ENCODE assay signal across 18 cellular contexts in the genomic region with DNA sequence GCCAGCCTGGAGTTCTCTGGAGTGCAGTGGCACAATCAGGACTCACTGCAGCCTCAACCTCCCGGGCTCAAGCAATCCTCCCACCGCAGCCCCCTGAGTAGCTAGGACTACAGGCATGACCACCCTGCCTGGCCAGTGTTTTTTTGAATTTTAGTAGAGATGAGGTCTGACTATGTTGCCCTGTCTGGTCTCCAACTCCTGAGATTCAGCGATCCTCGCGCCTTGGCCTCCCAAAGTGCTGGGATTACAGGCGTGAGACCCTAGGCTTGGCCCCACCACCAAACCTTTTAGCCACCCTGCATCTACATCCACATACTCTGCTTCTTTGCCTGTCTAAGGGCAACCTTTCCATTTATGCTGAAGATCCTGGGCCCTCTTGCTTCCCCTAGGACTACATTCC. TPM values are rescaled to one million over a fixed set of nuclear protein-coding genes. Genes with fewer than 3 reads are reported as not detected.
DNase-seq lines count a peak whose midpoint lies in the region; ATAC-seq and TF ChIP-seq lines count a peak whose summit lies in the region.
"Had no signal": no experiment of that assay in that cellular context is flagged by ENCODE, and none has a peak within 500 bp of the region (broad histone marks: within the 10 kb centered on the region; RNA-seq: fewer than 3 reads in every experiment).

No MANE protein-coding gene starts in this region.

- H3K4me3 Mint-ChIP-seq in Calu3 (ENCODE audit: low read depth, unreplicated experiment): no peak overlapping the region
- H3K4me3 Mint-ChIP-seq in dendritic cell treated with granulocyte-macrophage colony-stimulating factor and Interleukin-4, amounts not matched to agents 40 ng/mL and 50 ng/mL, for 4 days: no peak overlapping the region
- H3K4me3 Mint-ChIP-seq: activated B cell treated with CpG ODN at 0.5 μM for 24 hours, immature natural killer cell had no signal

- H3K79me2 ChIP-seq in SU-DHL-6 (ENCODE audit: insufficient read depth, low read length): peaks cover 88% of the 10 kb centered on the region
- peaks cover 86% of the 10 kb centered on the region for H3K79me2 ChIP-seq in Karpas-422 (ENCODE audit: low read length)

- TF ChIP-seq CTCF in Calu3 (IDR thresholded peaks at IDR 0.05; ENCODE audit: unreplicated experiment): no peak
- TF ChIP-seq CTCF in SU-DHL-6 (IDR thresholded peaks at IDR 0.05; ENCODE audit: insufficient read depth, low read length, poor library complexity, severe bottlenecking): no peak
- TF ChIP-seq CTCF in sigmoid colon (IDR thresholded peaks at IDR 0.05): no peak

- ATAC-seq in HG02642 (IDR thresholded peaks at IDR 0.05; ENCODE audit: poor library complexity, unreplicated experiment): no peak

- peak overlapping the region; percentile 23; the same call in 1 of the 2 replicates for H3K27ac ChIP-seq in BLaER1
- H3K27ac ChIP-seq in SU-DHL-6 (ENCODE audit: low read depth, low read length): no peak overlapping the region
- no peak overlapping the region for H3K27ac ChIP-seq in Karpas-422 (ENCODE audit: low read length)
- no peak overlapping the region for H3K27ac ChIP-seq in sigmoid colon

- H3K27me3 ChIP-seq in BLaER1: no peaks in the 10 kb centered on the region
- H3K27me3 ChIP-seq in SU-DHL-6 (ENCODE audit: low read length): no peaks in the 10 kb centered on the region
- H3K27me3 ChIP-seq in Karpas-422 (ENCODE audit: low read length): no peaks in the 10 kb centered on the region
- H3K27me3 ChIP-seq in sigmoid colon: no peaks in the 10 kb centered on the region

- CTCF ChIA-PET in Calu3 (lab: Charles Lee): interaction anchor here (0.7 kb wide), 1 partner anchor 101 kb away, joined by 5 read pairs; no protein-coding TSS in a partner anchor

- TF ChIP-seq POLR2A in sigmoid colon (IDR thresholded peaks at IDR 0.05): no peak

- H4K20me1 ChIP-seq in BLaER1: peaks cover 63% of the 10 kb centered on the region
- peaks cover 23% of the 10 kb centered on the region for H4K20me1 ChIP-seq in SU-DHL-6 (ENCODE audit: low read depth, low read length)
- H4K20me1 ChIP-seq in Karpas-422 (ENCODE audit: insufficient read depth, low read depth, low read length): no peaks in the 10 kb centered on the region; the same call in 1 of the 2 replicates

- H3K9me3 ChIP-seq in BLaER1: no peaks in the 10 kb centered on the region
- H3K9me3 ChIP-seq in SU-DHL-6 (ENCODE audit: insufficient read depth, low read length): no peaks in the 10 kb centered on the region
- H3K9me3 ChIP-seq in Karpas-422 (ENCODE audit: low read length): no peaks in the 10 kb centered on the region
- H3K9me3 ChIP-seq in sigmoid colon: no peaks in the 10 kb centered on the region

- intact Hi-C loops in Calu3 (cut with micrococcal nuclease; ENCODE audit: unreplicated experiment) (loop anchor here (10.0 kb wide), 1 partner anchor 82 kb away; no protein-coding TSS in a partner anchor), sigmoid colon (cut with DNase I) (loop anchor here (10.0 kb wide), 1 partner anchor 78 kb away; a partner anchor contains a TSS)
- intact Hi-C loops in dendritic cell treated with granulocyte-macrophage colony-stimulating factor and Interleukin-4, amounts not matched to agents 40 ng/mL and 50 ng/mL, for 4 days (cut with micrococcal nuclease): no loop called here

- no peaks in the 10 kb centered on the region for H3K9me3 Mint-ChIP-seq in Calu3 (ENCODE audit: low read depth, unreplicated experiment)
- no peaks in the 10 kb centered on the region for H3K9me3 Mint-ChIP-seq in dendritic cell treated with granulocyte-macrophage colony-stimulating factor and Interleukin-4, amounts not matched to agents 40 ng/mL and 50 ng/mL, for 4 days
- H3K9me3 Mint-ChIP-seq: activated B cell treated with CpG ODN at 0.5 μM for 24 hours, IgD-negative memory B cell, immature natural killer cell had no signal

- H3F3A ChIP-seq in SU-DHL-6 (ENCODE audit: insufficient read depth): peaks cover 12% of the 10 kb centered on the region

- H3K9ac ChIP-seq in BLaER1: no peak overlapping the region
- no peak overlapping the region for H3K9ac ChIP-seq in SU-DHL-6 (ENCODE audit: low read length)
- no peak overlapping the region for H3K9ac ChIP-seq in Karpas-422 (ENCODE audit: low read length)

- H3K27me3 Mint-ChIP-seq in Calu3 (ENCODE audit: unreplicated experiment): no peaks in the 10 kb centered on the region
- H3K27me3 Mint-ChIP-seq in dendritic cell treated with granulocyte-macrophage colony-stimulating factor and Interleukin-4, amounts not matched to agents 40 ng/mL and 50 ng/mL, for 4 days: no peaks in the 10 kb centered on the region
- H3K27me3 Mint-ChIP-seq: activated B cell treated with CpG ODN at 0.5 μM for 24 hours, IgD-negative memory B cell had no signal

- WGBS in sigmoid colon, 2 donors: 97 to 99% methylated on average over 6 of the region's 6 CpGs

- H3K9me2 ChIP-seq in SU-DHL-6 (replicated peaks; ENCODE audit: insufficient read depth, low read length): no peaks in the 10 kb centered on the region
- no peaks in the 10 kb centered on the region for H3K9me2 ChIP-seq in Karpas-422 (replicated peaks; ENCODE audit: insufficient read depth, low read length)

- no peak for TF ChIP-seq EP300 in sigmoid colon (IDR thresholded peaks at IDR 0.05)

- DNase-seq in Calu3 (no peak), Karpas-422 (no peak), sigmoid colon (no peak), NCI-H146 treated with DMSO at 0.1 percent for 48 hours (lab: John Stamatoyannopoulos, UW; ENCODE audit: unreplicated experiment) (no peak)
- DNase-seq: activated B cell treated with CpG ODN at 0.5 μM for 24 hours; dermis blood vessel endothelial cell; immature natural killer cell; NCI-H1694; NCI-H2171 treated with DMSO at 0.1 percent for 48 hours; NCI-H526 treated with DMSO at 0.1 percent for 48 hours; Right ventricle myocardium superior; stimulated activated CD4-positive, alpha-beta T cell treated with anti-CD3 and anti-CD28 coated beads, Interleukin-12 subunit alpha, Interleukin-12 subunit beta, amount 100 ng/mL, for 4 hours had no signal

- peaks cover 40% of the 10 kb centered on the region for H3K36me3 Mint-ChIP-seq in Calu3 (ENCODE audit: insufficient read depth, unreplicated experiment)
- H3K36me3 Mint-ChIP-seq in dendritic cell treated with granulocyte-macrophage colony-stimulating factor and Interleukin-4, amounts not matched to agents 40 ng/mL and 50 ng/mL, for 4 days (ENCODE audit: low read depth): peaks cover 10% of the 10 kb centered on the region
- H3K36me3 Mint-ChIP-seq: immature natural killer cell had no signal

- H3K36me3 ChIP-seq in BLaER1: peaks cover 55% of the 10 kb centered on the region
- H3K36me3 ChIP-seq in SU-DHL-6 (ENCODE audit: low read length): peaks cover 28% of the 10 kb centered on the region
- H3K36me3 ChIP-seq in Karpas-422 (ENCODE audit: insufficient read depth, low read length): peaks cover 38% of the 10 kb centered on the region
- H3K36me3 ChIP-seq in sigmoid colon: no peaks in the 10 kb centered on the region

- H3K27ac Mint-ChIP-seq in Calu3 (ENCODE audit: unreplicated experiment): peak overlapping the region; percentile 19
- peak overlapping the region; percentile 23 for H3K27ac Mint-ChIP-seq in dendritic cell treated with granulocyte-macrophage colony-stimulating factor and Interleukin-4, amounts not matched to agents 40 ng/mL and 50 ng/mL, for 4 days
- H3K27ac Mint-ChIP-seq: activated B cell treated with CpG ODN at 0.5 μM for 24 hours had no signal

- H2AFZ ChIP-seq in SU-DHL-6 (ENCODE audit: low read depth, low read length, severe bottlenecking) (no peak overlapping the region), Karpas-422 (ENCODE audit: low read length) (no peak overlapping the region)

- H3K4me1 Mint-ChIP-seq in Calu3 (ENCODE audit: low read depth, unreplicated experiment): peaks cover 20% of the 10 kb centered on the region
- peaks cover 34% of the 10 kb centered on the region for H3K4me1 Mint-ChIP-seq in dendritic cell treated with granulocyte-macrophage colony-stimulating factor and Interleukin-4, amounts not matched to agents 40 ng/mL and 50 ng/mL, for 4 days (ENCODE audit: low read depth)

- no peak overlapping the region for H3K4me3 ChIP-seq in BLaER1
- H3K4me3 ChIP-seq in SU-DHL-6 (ENCODE audit: insufficient read depth, low read length, poor library complexity, severe bottlenecking): no peak overlapping the region
- no peak overlapping the region for H3K4me3 ChIP-seq in Karpas-422 (ENCODE audit: low read length)
- no peak overlapping the region for H3K4me3 ChIP-seq in sigmoid colon

- H3K4me1 ChIP-seq in BLaER1 (peaks cover 42% of the 10 kb centered on the region), Karpas-422 (ENCODE audit: low read length) (peaks cover 12% of the 10 kb centered on the region), sigmoid colon (peaks cover 0 to 11% (median 9%) of the 10 kb centered on the region in 4 donors)

- H3K4me2 ChIP-seq in BLaER1 (peak overlapping the region; percentile 54), SU-DHL-6 (ENCODE audit: low read depth, low read length, poor library complexity, severe bottlenecking) (peak overlapping the region; percentile 8), Karpas-422 (ENCODE audit: low read depth, low read length, poor library complexity, severe bottlenecking) (no peak overlapping the region)

- BruUV-seq in Calu3 (replicated peaks; lab: Mats Ljungman, UMichigan): no TSS peak

RNA-seq across cellular contexts. Expression of a gene that starts 4.4 kb away (rescaled TPM):
- 70.9 and 88.0 TPM in 2 replicates for total RNA-seq in Calu3 (2022)
- 115 and 213 TPM in 2 replicates for total RNA-seq in Karpas-422 (2014; rRNA removed; shearing (Covaris generic); ENCODE audit: low replicate concordance)
- total RNA-seq in sigmoid colon: 10 to 100 TPM in 1 of 4 donors, 1 to 10 TPM in 2, under 1 TPM in 1; 0.16 to 13.7 (median 1.5) TPM
- polyA plus RNA-seq in sigmoid colon: 10 to 100 TPM in 2 of 3 donors, 1 to 10 TPM in 1; 5.4 to 34.7 (median 10.9) TPM

RNA-seq across cellular contexts. Expression of a gene that starts 4.7 kb away (rescaled TPM):
- 8.0 and 8.5 TPM in 2 replicates for total RNA-seq in Calu3 (2022)
- total RNA-seq in Karpas-422 (2014; rRNA removed; shearing (Covaris generic); ENCODE audit: low replicate concordance): 7.7 and 13.1 TPM in 2 replicates
- 1 to 10 TPM in 1 of 4 donors, under 1 TPM in 1, not detected in 2; 0.71 to 1.1 TPM for total RNA-seq in sigmoid colon
- 10 to 100 TPM in 1 of 3 donors, 1 to 10 TPM in 2; 1.8 to 10.8 (median 5.1) TPM for polyA plus RNA-seq in sigmoid colon
- total RNA-seq: Right ventricle myocardium superior, ureter had no signal
